Comparison of ENCODE assay signal across 1 cellular context in the genomic region with DNA sequence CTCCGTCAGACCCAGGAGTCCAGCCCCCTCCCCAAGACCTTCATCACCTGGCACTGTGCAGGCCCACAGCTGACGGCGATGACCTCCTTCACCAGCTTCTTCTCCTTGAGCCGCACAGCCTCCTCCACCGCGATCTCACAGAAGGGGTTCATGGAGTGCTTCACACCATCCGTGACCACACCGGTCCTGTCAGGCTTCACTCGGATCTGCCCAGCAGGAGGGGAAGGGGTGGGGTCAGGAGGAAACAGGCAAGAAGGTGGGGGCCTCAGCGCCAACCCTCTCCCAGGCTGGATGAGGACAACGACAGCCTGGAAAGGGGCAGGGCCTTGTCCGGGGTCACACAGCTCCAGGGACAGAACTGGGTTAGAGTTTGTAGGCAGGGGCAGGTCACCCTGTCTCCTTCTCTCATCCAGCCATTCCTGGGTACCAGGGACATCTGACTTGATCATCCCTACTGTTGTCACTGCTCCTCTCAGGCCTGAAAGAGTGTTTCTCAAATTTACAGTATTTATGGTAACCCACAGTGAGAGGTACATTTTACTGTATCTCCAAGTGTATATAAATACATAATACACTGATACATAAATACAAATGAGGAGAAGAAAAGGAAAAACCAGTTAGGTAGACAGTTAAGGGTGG.
TF ChIP-seq lines count a peak whose summit lies in the region.

No MANE protein-coding gene starts in this region.

TF ChIP-seq in HepG2, 621 proteins besides CTCF, POLR2A, EP300 and RAD21 (continued from another document and continues in another):
- TF ChIP-seq, protein P1, sequence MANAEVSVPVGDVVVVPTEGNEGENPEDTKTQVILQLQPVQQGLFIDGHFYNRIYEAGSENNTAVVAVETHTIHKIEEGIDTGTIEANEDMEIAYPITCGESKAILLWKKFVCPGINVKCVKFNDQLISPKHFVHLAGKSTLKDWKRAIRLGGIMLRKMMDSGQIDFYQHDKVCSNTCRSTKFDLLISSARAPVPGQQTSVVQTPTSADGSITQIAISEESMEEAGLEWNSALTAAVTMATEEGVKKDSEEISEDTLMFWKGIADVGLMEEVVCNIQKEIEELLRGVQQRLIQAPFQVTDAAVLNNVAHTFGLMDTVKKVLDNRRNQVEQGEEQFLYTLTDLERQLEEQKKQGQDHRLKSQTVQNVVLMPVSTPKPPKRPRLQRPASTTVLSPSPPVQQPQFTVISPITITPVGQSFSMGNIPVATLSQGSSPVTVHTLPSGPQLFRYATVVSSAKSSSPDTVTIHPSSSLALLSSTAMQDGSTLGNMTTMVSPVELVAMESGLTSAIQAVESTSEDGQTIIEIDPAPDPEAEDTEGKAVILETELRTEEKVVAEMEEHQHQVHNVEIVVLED (CRISPR knock-in tag; IDR thresholded peaks at IDR 0.05; ENCODE audit: borderline replicate concordance) = no peak
- TF ChIP-seq RFX1 (IDR thresholded peaks at IDR 0.05) = no peak
- TF ChIP-seq ZNF75D (CRISPR knock-in tag; IDR thresholded peaks at IDR 0.05; ENCODE audit: borderline replicate concordance) = no peak
- TF ChIP-seq E2F1 (CRISPR knock-in tag; IDR thresholded peaks at IDR 0.05) = no peak
- no peak for TF ChIP-seq ISL2 (CRISPR knock-in tag; IDR thresholded peaks at IDR 0.05)
- no peak; the same call in 1 of the 2 replicates for TF ChIP-seq NR2F6 (IDR thresholded peaks at IDR 0.05)
- peak; percentile 62 for TF ChIP-seq NR2F6 (CRISPR knock-in tag; IDR thresholded peaks at IDR 0.05)
- TF ChIP-seq, protein P2, sequence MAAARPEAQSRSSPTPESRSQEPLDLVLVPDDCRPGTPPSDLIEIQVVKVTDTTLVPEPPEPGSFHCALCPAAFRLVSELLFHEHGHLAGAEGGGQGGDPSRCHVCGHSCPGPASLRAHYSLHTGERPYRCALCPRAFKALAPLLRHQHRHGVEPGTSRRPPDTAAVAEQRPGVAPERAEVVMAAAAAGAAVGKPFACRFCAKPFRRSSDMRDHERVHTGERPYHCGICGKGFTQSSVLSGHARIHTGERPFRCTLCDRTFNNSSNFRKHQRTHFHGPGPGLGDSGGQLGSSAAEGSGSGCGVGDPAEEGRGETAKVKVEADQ (CRISPR knock-in tag; IDR thresholded peaks at IDR 0.05; ENCODE audit: borderline replicate concordance) = no peak
- TF ChIP-seq SP1 (IDR thresholded peaks at IDR 0.05) = no peak
- peak; percentile 38; the same call in 1 of the 2 replicates for TF ChIP-seq SP1 (CRISPR knock-in tag; IDR thresholded peaks at IDR 0.05)
- TF ChIP-seq ZNF629 (CRISPR knock-in tag; conservative IDR thresholded peaks at IDR 0.05) = no peak
- no peak for TF ChIP-seq ATRX (CRISPR knock-in tag; IDR thresholded peaks at IDR 0.05; ENCODE audit: borderline replicate concordance)
- TF ChIP-seq ISX (CRISPR knock-in tag; conservative IDR thresholded peaks at IDR 0.05) = no peak
- no peak for TF ChIP-seq ZNF510 (CRISPR knock-in tag; IDR thresholded peaks at IDR 0.05; ENCODE audit: low read depth)
- peak; percentile 71 for TF ChIP-seq BRD4 (CRISPR knock-in tag; IDR thresholded peaks at IDR 0.05)
- TF ChIP-seq FOSL1 (CRISPR knock-in tag; IDR thresholded peaks at IDR 0.05; ENCODE audit: borderline replicate concordance) = no peak
- no peak for TF ChIP-seq ZNF552 (CRISPR knock-in tag; IDR thresholded peaks at IDR 0.05; ENCODE audit: borderline replicate concordance)
- TF ChIP-seq MBD4 (IDR thresholded peaks at IDR 0.05; ENCODE audit: borderline replicate concordance, low read length) = no peak
- TF ChIP-seq ESRRA (CRISPR knock-in tag; IDR thresholded peaks at IDR 0.05; ENCODE audit: low read depth) = no peak
- no peak for TF ChIP-seq NR1H2 (CRISPR knock-in tag; IDR thresholded peaks at IDR 0.05; ENCODE audit: borderline replicate concordance, low read depth)
- no peak for TF ChIP-seq ZGPAT (CRISPR knock-in tag; IDR thresholded peaks at IDR 0.05)
- no peak; the same call in none of the 2 replicates for TF ChIP-seq ZC3H4 (CRISPR knock-in tag; IDR thresholded peaks at IDR 0.05; ENCODE audit: borderline replicate concordance)
- TF ChIP-seq SKI (IDR thresholded peaks at IDR 0.05; ENCODE audit: partially characterized antibody) = peak; percentile 19
- peak; percentile 80 for TF ChIP-seq ZNF18 (CRISPR knock-in tag; IDR thresholded peaks at IDR 0.05; ENCODE audit: insufficient replicate concordance)
- no peak for TF ChIP-seq ZNF20 (CRISPR knock-in tag; IDR thresholded peaks at IDR 0.05)
- TF ChIP-seq, protein P3, sequence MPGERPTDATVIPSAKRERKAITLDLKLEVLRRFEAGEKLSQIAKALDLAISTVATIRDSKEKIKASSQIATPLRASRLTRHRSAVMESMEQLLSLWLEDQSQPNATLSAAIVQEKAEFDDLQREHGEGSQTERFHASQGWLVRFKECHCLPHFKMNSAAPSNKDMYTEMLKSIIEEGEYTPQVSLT (CRISPR knock-in tag; IDR thresholded peaks at IDR 0.05; ENCODE audit: borderline replicate concordance, low read depth) = no peak
- TF ChIP-seq LRRFIP1 (CRISPR knock-in tag; conservative IDR thresholded peaks at IDR 0.05) = no peak
- TF ChIP-seq, protein P4, sequence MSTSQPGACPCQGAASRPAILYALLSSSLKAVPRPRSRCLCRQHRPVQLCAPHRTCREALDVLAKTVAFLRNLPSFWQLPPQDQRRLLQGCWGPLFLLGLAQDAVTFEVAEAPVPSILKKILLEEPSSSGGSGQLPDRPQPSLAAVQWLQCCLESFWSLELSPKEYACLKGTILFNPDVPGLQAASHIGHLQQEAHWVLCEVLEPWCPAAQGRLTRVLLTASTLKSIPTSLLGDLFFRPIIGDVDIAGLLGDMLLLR (CRISPR knock-in tag; IDR thresholded peaks at IDR 0.05) = peak; percentile 78; the same call in 1 of the 2 replicates
- TF ChIP-seq ZNF468 (CRISPR knock-in tag; IDR thresholded peaks at IDR 0.05) = no peak
- no peak for TF ChIP-seq DPF2 (CRISPR knock-in tag; IDR thresholded peaks at IDR 0.05; ENCODE audit: borderline replicate concordance, low read depth)
- 0 out of 2 replicates have a peak, but pooled peaks have one; percentile 41 for TF ChIP-seq HOXA3 (CRISPR knock-in tag; IDR thresholded peaks at IDR 0.05)
- no peak for TF ChIP-seq ADNP (CRISPR knock-in tag; IDR thresholded peaks at IDR 0.05)
- TF ChIP-seq, protein P5, sequence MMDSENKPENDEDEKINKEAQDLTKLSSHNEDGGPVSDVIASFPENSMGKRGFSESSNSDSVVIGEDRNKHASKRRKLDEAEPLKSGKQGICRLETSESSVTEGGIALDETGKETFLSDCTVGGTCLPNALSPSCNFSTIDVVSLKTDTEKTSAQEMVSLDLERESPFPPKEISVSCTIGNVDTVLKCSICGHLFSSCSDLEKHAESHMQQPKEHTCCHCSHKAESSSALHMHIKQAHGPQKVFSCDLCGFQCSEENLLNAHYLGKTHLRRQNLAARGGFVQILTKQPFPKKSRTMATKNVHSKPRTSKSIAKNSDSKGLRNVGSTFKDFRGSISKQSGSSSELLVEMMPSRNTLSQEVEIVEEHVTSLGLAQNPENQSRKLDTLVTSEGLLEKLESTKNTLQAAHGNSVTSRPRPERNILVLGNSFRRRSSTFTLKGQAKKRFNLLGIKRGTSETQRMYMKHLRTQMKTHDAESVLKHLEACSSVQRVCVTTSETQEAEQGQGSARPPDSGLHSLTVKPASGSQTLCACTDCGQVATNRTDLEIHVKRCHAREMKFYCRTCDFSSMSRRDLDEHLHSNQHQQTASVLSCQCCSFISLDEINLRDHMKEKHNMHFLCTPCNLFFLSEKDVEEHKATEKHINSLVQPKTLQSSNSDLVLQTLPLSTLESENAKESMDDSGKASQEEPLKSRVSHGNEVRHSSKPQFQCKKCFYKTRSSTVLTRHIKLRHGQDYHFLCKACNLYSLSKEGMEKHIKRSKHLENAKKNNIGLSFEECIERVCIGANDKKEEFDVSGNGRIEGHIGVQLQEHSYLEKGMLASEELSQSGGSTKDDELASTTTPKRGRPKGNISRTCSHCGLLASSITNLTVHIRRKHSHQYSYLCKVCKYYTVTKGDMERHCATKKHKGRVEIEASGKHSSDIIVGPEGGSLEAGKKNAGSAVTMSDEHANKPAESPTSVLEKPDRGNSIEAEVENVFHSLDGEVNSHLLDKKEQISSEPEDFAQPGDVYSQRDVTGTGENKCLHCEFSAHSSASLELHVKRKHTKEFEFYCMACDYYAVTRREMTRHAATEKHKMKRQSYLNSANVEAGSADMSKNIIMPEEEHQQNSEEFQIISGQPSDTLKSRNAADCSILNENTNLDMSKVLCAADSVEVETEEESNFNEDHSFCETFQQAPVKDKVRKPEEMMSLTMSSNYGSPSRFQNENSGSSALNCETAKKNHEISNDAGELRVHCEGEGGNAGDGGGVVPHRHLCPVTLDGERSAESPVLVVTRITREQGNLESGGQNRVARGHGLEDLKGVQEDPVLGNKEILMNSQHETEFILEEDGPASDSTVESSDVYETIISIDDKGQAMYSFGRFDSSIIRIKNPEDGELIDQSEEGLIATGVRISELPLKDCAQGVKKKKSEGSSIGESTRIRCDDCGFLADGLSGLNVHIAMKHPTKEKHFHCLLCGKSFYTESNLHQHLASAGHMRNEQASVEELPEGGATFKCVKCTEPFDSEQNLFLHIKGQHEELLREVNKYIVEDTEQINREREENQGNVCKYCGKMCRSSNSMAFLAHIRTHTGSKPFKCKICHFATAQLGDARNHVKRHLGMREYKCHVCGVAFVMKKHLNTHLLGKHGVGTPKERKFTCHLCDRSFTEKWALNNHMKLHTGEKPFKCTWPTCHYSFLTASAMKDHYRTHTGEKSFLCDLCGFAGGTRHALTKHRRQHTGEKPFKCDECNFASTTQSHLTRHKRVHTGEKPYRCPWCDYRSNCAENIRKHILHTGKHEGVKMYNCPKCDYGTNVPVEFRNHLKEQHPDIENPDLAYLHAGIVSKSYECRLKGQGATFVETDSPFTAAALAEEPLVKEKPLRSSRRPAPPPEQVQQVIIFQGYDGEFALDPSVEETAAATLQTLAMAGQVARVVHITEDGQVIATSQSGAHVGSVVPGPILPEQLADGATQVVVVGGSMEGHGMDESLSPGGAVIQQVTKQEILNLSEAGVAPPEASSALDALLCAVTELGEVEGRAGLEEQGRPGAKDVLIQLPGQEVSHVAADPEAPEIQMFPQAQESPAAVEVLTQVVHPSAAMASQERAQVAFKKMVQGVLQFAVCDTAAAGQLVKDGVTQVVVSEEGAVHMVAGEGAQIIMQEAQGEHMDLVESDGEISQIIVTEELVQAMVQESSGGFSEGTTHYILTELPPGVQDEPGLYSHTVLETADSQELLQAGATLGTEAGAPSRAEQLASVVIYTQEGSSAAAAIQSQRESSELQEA (CRISPR knock-in tag; IDR thresholded peaks at IDR 0.05; ENCODE audit: not compliant biosample characterization) = no peak
- no peak for TF ChIP-seq ZNF512 (CRISPR knock-in tag; IDR thresholded peaks at IDR 0.05)
- TF ChIP-seq CBFB (CRISPR knock-in tag; IDR thresholded peaks at IDR 0.05) = no peak
- no peak for TF ChIP-seq NFE2L1 (CRISPR knock-in tag; IDR thresholded peaks at IDR 0.05; ENCODE audit: borderline replicate concordance)
- no peak for TF ChIP-seq LCORL (IDR thresholded peaks at IDR 0.05)
- no peak; the same call in 1 of the 2 replicates for TF ChIP-seq LCORL (CRISPR knock-in tag; IDR thresholded peaks at IDR 0.05)
